In genomic region chr18:48957136-48957535, GRCh38 we compare ENCODE assay signal across 19 cellular contexts. TPM values are rescaled to one million over a fixed set of nuclear protein-coding genes. Genes with fewer than 3 reads are reported as not detected.
DNase-seq lines count a peak whose midpoint lies in the region; ATAC-seq and TF ChIP-seq lines count a peak whose summit lies in the region.
"Had no signal": no experiment of that assay in that cellular context is flagged by ENCODE, and none has a peak within 500 bp of the region (broad histone marks: within the 10 kb centered on the region; RNA-seq: fewer than 3 reads in every experiment).

No MANE protein-coding gene starts in this region.

- peak overlapping the region; percentile 69; the same call in 1 of the 2 replicates for H3K4me2 ChIP-seq in SK-N-SH

- no peaks in the 10 kb centered on the region for H3K9me2 ChIP-seq in SK-N-SH

- POLR2A ChIA-PET in SK-N-SH (lab: Yijun Ruan, JAX), result no interaction called here

- no peak for TF ChIP-seq RAD21 in SK-N-SH (IDR thresholded peaks at IDR 0.05; ENCODE audit: low read length)

- WGBS in SK-N-SH (ENCODE audit: low lambda C conversion rate), result 83% methylated on average over 6 of the region's 8 CpGs
- 34 to 50% methylated on average over 7 of the region's 8 CpGs for WGBS in esophagus squamous epithelium, 2 donors
- WGBS in psoas muscle, 3 donors, result 78 to 84% (median 81%) methylated on average over 8 of the region's 8 CpGs
- 38% methylated on average over 3 of the region's 8 CpGs for WGBS in right lobe of liver (ENCODE audit: insufficient coverage, low coverage, low lambda C conversion rate, missing lambda C conversion rate)

- H3F3A ChIP-seq in SK-N-SH (replicated peaks; ENCODE audit: insufficient read depth), result peaks cover 52% of the 10 kb centered on the region

- TF ChIP-seq CTCF in SK-N-SH (IDR thresholded peaks at IDR 0.05), result no peak
- no peak for TF ChIP-seq CTCF in esophagus squamous epithelium (IDR thresholded peaks at IDR 0.05)
- TF ChIP-seq CTCF in psoas muscle (IDR thresholded peaks at IDR 0.05), result no peak
- TF ChIP-seq CTCF in vagina (IDR thresholded peaks at IDR 0.05), result no peak
- no peak for TF ChIP-seq CTCF in right lobe of liver (IDR thresholded peaks at IDR 0.05)

- no peak overlapping the region for H2AFZ ChIP-seq in SK-N-SH (ENCODE audit: low read depth)

- TF ChIP-seq POLR2A in esophagus squamous epithelium (IDR thresholded peaks at IDR 0.05) (no peak), vagina (IDR thresholded peaks at IDR 0.05) (no peak), right lobe of liver (IDR thresholded peaks at IDR 0.05) (no peak)

- H3K4me3 ChIP-seq in SK-N-SH (ENCODE audit: low read depth in 2 of 2, low read length in 1 of 2), result no peak overlapping the region
- no peak overlapping the region for H3K4me3 ChIP-seq in esophagus squamous epithelium
- H3K4me3 ChIP-seq in psoas muscle, result no peak overlapping the region
- no peak overlapping the region for H3K4me3 ChIP-seq in vagina
- H3K4me3 ChIP-seq in right lobe of liver, result no peak overlapping the region
- H3K4me3 ChIP-seq: colonic mucosa, HAP-1, heart left ventricle, right atrium auricular region had no signal

- H3K36me3 ChIP-seq in SK-N-SH (replicated peaks in 1 of 2; ENCODE audit: control insufficient read depth in 1 of 2, insufficient read depth in 2 of 2, low read length in 1 of 2) (no peaks in the 10 kb centered on the region), esophagus squamous epithelium (no peaks in the 10 kb centered on the region), psoas muscle (ENCODE audit: insufficient read depth in 1 of 2, low read depth in 1 of 2) (no peaks in the 10 kb centered on the region), vagina (no peaks in the 10 kb centered on the region), right lobe of liver (no peaks in the 10 kb centered on the region)
- H3K36me3 ChIP-seq: colonic mucosa, HAP-1, heart left ventricle, right atrium auricular region had no signal

- H3K79me2 ChIP-seq in SK-N-SH (ENCODE audit: insufficient read depth), result peaks cover 20% of the 10 kb centered on the region

- DNase-seq in SK-N-SH, result no peak
- DNase-seq in esophagus squamous epithelium (lab: John Stamatoyannopoulos, UW), result no peak
- DNase-seq in psoas muscle, result no peak
- no peak for DNase-seq in vagina (ENCODE audit: extremely low spot score in 2 of 2)
- DNase-seq in head of caudate nucleus, result no peak
- no peak for DNase-seq in stimulated activated CD4-positive, alpha-beta T cell treated with anti-CD3 and anti-CD28 coated beads, Interleukin-4, amount 100 ng/mL, for 1 hour
- no peak for DNase-seq in right lobe of liver
- DNase-seq: activated effector memory CD4-positive, alpha-beta T cell treated with Interleukin-2 at 50 U/mL for 16 hours; colonic mucosa; DMS153; heart left ventricle; KBM-7; NCI-H524; SHP77; stimulated activated CD4-positive, alpha-beta T cell treated with anti-CD3 and anti-CD28 coated beads, Interleukin-2, amount 100 ng/mL, for 24 hours had no signal

- H3K27me3 ChIP-seq in SK-N-SH (ENCODE audit: insufficient read depth) (no peaks in the 10 kb centered on the region), esophagus squamous epithelium (no peaks in the 10 kb centered on the region), psoas muscle (ENCODE audit: insufficient read depth in 3 of 3, low read length in 2 of 3) (no peaks in the 10 kb centered on the region), vagina (no peaks in the 10 kb centered on the region), right lobe of liver (no peaks in the 10 kb centered on the region)
- H3K27me3 ChIP-seq: colonic mucosa, right atrium auricular region had no signal

- CTCF ChIA-PET in SK-N-SH (lab: Yijun Ruan, JAX), result interaction anchor here (1.0 kb wide), 1 partner anchor 17 kb away, joined by 3 read pairs; no protein-coding TSS in a partner anchor

- intact Hi-C loops in esophagus squamous epithelium (cut with DNase I) (no loop called here), psoas muscle (cut with DNase I) (loop anchor here (2.0 to 10.0 kb wide), 2 partner anchors 18 to 282 kb away; no protein-coding TSS in a partner anchor), vagina (cut with DNase I) (loop anchor here (5.0 to 10.0 kb wide), 2 partner anchors 35 to 272 kb away; no protein-coding TSS in a partner anchor), head of caudate nucleus (cut with DNase I) (loop anchor here (10.0 kb wide), 1 partner anchor 228 kb away; no protein-coding TSS in a partner anchor), right lobe of liver (cut with DNase I) (no loop called here)

- ATAC-seq in SK-N-SH treated with all-trans-retinoic acid at 6 μM for 48 hours, result no peak
- ATAC-seq in psoas muscle, result no peak
- no peak for ATAC-seq in right lobe of liver
- ATAC-seq: heart left ventricle had no signal

- H3K9me3 ChIP-seq in SK-N-SH, result no peaks in the 10 kb centered on the region
- no peaks in the 10 kb centered on the region for H3K9me3 ChIP-seq in esophagus squamous epithelium
- no peaks in the 10 kb centered on the region for H3K9me3 ChIP-seq in psoas muscle
- no peaks in the 10 kb centered on the region for H3K9me3 ChIP-seq in vagina
- H3K9me3 ChIP-seq in right lobe of liver, result no peaks in the 10 kb centered on the region
- H3K9me3 ChIP-seq: colonic mucosa, HAP-1, heart left ventricle, right atrium auricular region had no signal

- H3K27ac ChIP-seq in SK-N-SH (ENCODE audit: low read depth in 2 of 2, low read length in 1 of 2) (peak overlapping the region in 1 of 2 experiments; percentile 95; a peak in 3 of 4 replicates), esophagus squamous epithelium (peak overlapping the region; percentile 15 to 99 (median 86)), psoas muscle (peak overlapping the region; percentile 90), vagina (peak overlapping the region; percentile 98), right lobe of liver (no peak overlapping the region)
- H3K27ac ChIP-seq: 22Rv1, colonic mucosa had no signal

- TF ChIP-seq EP300 in SK-N-SH (IDR thresholded peaks at IDR 0.05; ENCODE audit: borderline replicate concordance in 1 of 2, low read depth in 1 of 2, low read length in 1 of 2), result no peak

- peaks cover 7 to 39% of the 10 kb centered on the region in 2 experiments; a peak in 3 of 4 replicates for H3K4me1 ChIP-seq in SK-N-SH (ENCODE audit: control insufficient read depth in 1 of 2, insufficient read depth in 2 of 2, low read depth in 1 of 2, low read length in 1 of 2)
- H3K4me1 ChIP-seq in esophagus squamous epithelium, result peaks cover 20 to 58% (median 32%) of the 10 kb centered on the region in 3 donors
- peaks cover 31% of the 10 kb centered on the region for H3K4me1 ChIP-seq in psoas muscle
- peaks cover 53% of the 10 kb centered on the region for H3K4me1 ChIP-seq in vagina
- no peaks in the 10 kb centered on the region for H3K4me1 ChIP-seq in right lobe of liver
- H3K4me1 ChIP-seq: colonic mucosa had no signal

- H4K20me1 ChIP-seq in SK-N-SH (ENCODE audit: insufficient read depth), result no peaks in the 10 kb centered on the region

- no peak overlapping the region for H3K9ac ChIP-seq in SK-N-SH

TF ChIP-seq in SK-N-SH, 30 proteins besides CTCF, POLR2A, EP300 and RAD21 (continues in another document):
- TF ChIP-seq EZH2phosphoT487 (IDR thresholded peaks at IDR 0.05; ENCODE audit: borderline replicate concordance, low read depth), result no peak
- TF ChIP-seq IRF3 (IDR thresholded peaks at IDR 0.05; ENCODE audit: low read depth, low read length), result no peak
- TF ChIP-seq JUND (IDR thresholded peaks at IDR 0.05), result no peak
- no peak for TF ChIP-seq ELF1 (IDR thresholded peaks at IDR 0.05)
- TF ChIP-seq YY1 (IDR thresholded peaks at IDR 0.05; ENCODE audit: low read depth), result no peak
- no peak for TF ChIP-seq RXRA (IDR thresholded peaks at IDR 0.05; ENCODE audit: borderline replicate concordance, low read depth)
- TF ChIP-seq NRF1 (IDR thresholded peaks at IDR 0.05; ENCODE audit: low read depth, low read length), result no peak

TF ChIP-seq in SK-N-SH treated with all-trans-retinoic acid at 6 μM for 48 hours, 23 proteins besides CTCF, POLR2A, EP300 and RAD21 (continues in another document):
- TF ChIP-seq ZFP3 (CRISPR knock-in tag; IDR thresholded peaks at IDR 0.05), result no peak
- no peak for TF ChIP-seq GLIS3 (CRISPR knock-in tag; IDR thresholded peaks at IDR 0.05)
- TF ChIP-seq SNAI2 (CRISPR knock-in tag; IDR thresholded peaks at IDR 0.05), result no peak
- TF ChIP-seq ISL1 (CRISPR knock-in tag; IDR thresholded peaks at IDR 0.05), result no peak
- TF ChIP-seq ARNTL (CRISPR knock-in tag; IDR thresholded peaks at IDR 0.05; ENCODE audit: borderline replicate concordance, low read depth), result no peak
- TF ChIP-seq OSR1 (CRISPR knock-in tag; IDR thresholded peaks at IDR 0.05), result no peak
- no peak for TF ChIP-seq PATZ1 (CRISPR knock-in tag; IDR thresholded peaks at IDR 0.05; ENCODE audit: borderline replicate concordance)

RNA-seq across cellular contexts. Expression of gene SMAD7, which starts 6.4 kb away (rescaled TPM):
- polyA plus RNA-seq in SK-N-SH (2012; rRNA removed), result 19.1 and 20.0 TPM in 2 replicates
- 11.3 and 14.5 TPM in 2 replicates for polyA plus RNA-seq in SK-N-SH (2012; cell fraction: cytosol; rRNA removed)
- polyA plus RNA-seq in SK-N-SH (2012; cell fraction: nucleus; rRNA removed), result 15.2 and 26.8 TPM in 2 replicates
- total RNA-seq in esophagus squamous epithelium, result 10 to 100 TPM in 2 of 4 donors, 1 to 10 TPM in 2; 4.2 to 26.5 (median 9.0) TPM
- total RNA-seq in psoas muscle, result 10 to 100 TPM in 2 of 4 donors, 1 to 10 TPM in 2; 8.4 to 14.7 (median 10.4) TPM
- 1 to 10 TPM; 5.4 to 6.1 (median 5.8) TPM for polyA plus RNA-seq in psoas muscle
- 34.1 TPM for total RNA-seq in vagina
- total RNA-seq in right lobe of liver, result 10 to 100 TPM in 4 of 6 experiments, 1 to 10 TPM in 2; 8.2 to 13.5 (median 11.0) TPM

Comparison
In these comparisons a context has a peak if more than half of its experiments do, and no peak if none do; other contexts are left out.
1. H3K27ac ChIP-seq: peak in esophagus squamous epithelium (4 of 4), psoas muscle (single experiment) and vagina (single experiment); none in right lobe of liver (0 of 3).
2. intact Hi-C loops: an anchor here in psoas muscle (2.0 to 10.0 kb wide), vagina (5.0 to 10.0 kb wide) and head of caudate nucleus (10.0 kb wide); none called in esophagus squamous epithelium and right lobe of liver.